31 cellular contexts compared by ENCODE assay signal in genomic region chr1:91857557-91858239, GRCh38.
"Had no signal": no experiment of that assay in that cellular context is flagged by ENCODE, and none has a peak within 500 bp of the region (broad histone marks: within the 10 kb centered on the region; RNA-seq: fewer than 3 reads in every experiment).

No MANE protein-coding gene starts in this region.

- H3K36me3 Mint-ChIP-seq: activated naive CD4-positive, alpha-beta T cell treated with anti-CD3 and anti-CD28 coated beads, Interleukin-2, amount 50 U/mL, for 72 hours; activated naive CD8-positive, alpha-beta T cell treated with anti-CD3 and anti-CD28 coated beads, Interleukin-2, amount 10 ng/mL, durations not matched to agents 7 days and 5 days; brain had no signal

- H3K4me3 Mint-ChIP-seq: activated B cell treated with CpG ODN at 0.5 μM for 24 hours; activated CD4-positive, alpha-beta memory T cell treated with anti-CD3 and anti-CD28 coated beads for 36 hours; activated CD4-positive, alpha-beta T cell treated with anti-CD3 and anti-CD28 coated beads, Interleukin-2, amount 10 ng/mL, durations not matched to agents 24 days and 14 days; activated CD8-positive, alpha-beta memory T cell treated with anti-CD3 and anti-CD28 coated beads, Interleukin-2, amount 10 ng/mL, durations not matched to agents 7 days and 5 days; activated CD8-positive, alpha-beta T cell treated with anti-CD3 and anti-CD28 coated beads, Interleukin-2, amount 10 ng/mL, durations not matched to agents 7 days and 5 days; activated naive CD4-positive, alpha-beta T cell treated with anti-CD3 and anti-CD28 coated beads, Interleukin-2, amount 10 ng/mL, durations not matched to agents 7 days and 5 days; activated naive CD8-positive, alpha-beta T cell treated with anti-CD3 and anti-CD28 coated beads, Interleukin-2, amount 10 ng/mL, durations not matched to agents 7 days and 5 days; activated T-cell treated with anti-CD3 and anti-CD28 coated beads, Interleukin-2, amount 50 U/mL, for 72 hours; brain; T-helper 17 cell; T-helper 2 cell treated with Interferon-gamma antibody and Interleukin-4, amounts not matched to agents 5 μg/mL and 100 μg/mL, for 36 hours had no signal

- H3K27ac Mint-ChIP-seq: activated B cell treated with CpG ODN at 0.5 μM for 24 hours; activated CD4-positive, alpha-beta memory T cell treated with anti-CD3 and anti-CD28 coated beads for 36 hours; activated CD4-positive, alpha-beta T cell treated with anti-CD3 and anti-CD28 coated beads, Interleukin-2, amount 10 ng/mL, durations not matched to agents 24 days and 14 days; activated CD8-positive, alpha-beta memory T cell treated with anti-CD3 and anti-CD28 coated beads, Interleukin-2, amount 10 ng/mL, durations not matched to agents 7 days and 5 days; activated CD8-positive, alpha-beta T cell treated with anti-CD3 and anti-CD28 coated beads, Interleukin-2, amount 10 ng/mL, durations not matched to agents 7 days and 5 days; activated naive CD4-positive, alpha-beta T cell treated with anti-CD3 and anti-CD28 coated beads, Interleukin-2, amount 10 ng/mL, durations not matched to agents 7 days and 5 days; activated naive CD4-positive, alpha-beta T cell treated with anti-CD3 and anti-CD28 coated beads, Interleukin-2, amount 50 U/mL, for 72 hours; activated naive CD8-positive, alpha-beta T cell treated with anti-CD3 and anti-CD28 coated beads, Interleukin-2, amount 10 ng/mL, durations not matched to agents 7 days and 5 days; brain; T-helper 2 cell treated with Interferon-gamma antibody and Interleukin-4, amounts not matched to agents 5 μg/mL and 100 μg/mL, for 36 hours had no signal

- H3K27me3 Mint-ChIP-seq: activated B cell treated with CpG ODN at 0.5 μM for 24 hours; activated CD4-positive, alpha-beta memory T cell treated with anti-CD3 and anti-CD28 coated beads for 36 hours; activated CD4-positive, alpha-beta T cell treated with anti-CD3 and anti-CD28 coated beads, Interleukin-2, amount 10 ng/mL, durations not matched to agents 24 days and 14 days; activated CD8-positive, alpha-beta memory T cell treated with anti-CD3 and anti-CD28 coated beads, Interleukin-2, amount 10 ng/mL, durations not matched to agents 7 days and 5 days; activated naive CD4-positive, alpha-beta T cell treated with anti-CD3 and anti-CD28 coated beads, Interleukin-2, amount 10 ng/mL, durations not matched to agents 7 days and 5 days; T-helper 17 cell had no signal

- H3K27me3 ChIP-seq: ascending aorta, breast epithelium, cardiac muscle cell, esophagus squamous epithelium, gastroesophageal sphincter had no signal

- H3K9me3 Mint-ChIP-seq: activated CD4-positive, alpha-beta memory T cell treated with anti-CD3 and anti-CD28 coated beads for 36 hours; activated T-cell treated with anti-CD3 and anti-CD28 coated beads, Interleukin-2, amount 50 U/mL, for 72 hours had no signal

- DNase-seq: activated B cell treated with CpG ODN at 0.5 μM for 24 hours; activated CD4-positive, alpha-beta memory T cell treated with anti-CD3 and anti-CD28 coated beads for 36 hours; activated CD4-positive, alpha-beta T cell treated with anti-CD3 and anti-CD28 coated beads, Interleukin-2, amount 10 ng/mL, durations not matched to agents 24 days and 14 days; activated CD8-positive, alpha-beta memory T cell treated with anti-CD3 and anti-CD28 coated beads, Interleukin-2, amount 10 ng/mL, durations not matched to agents 7 days and 5 days; activated CD8-positive, alpha-beta memory T cell treated with anti-CD3 and anti-CD28 coated beads, Interleukin-2, amount 50 U/mL, for 4 hours; activated CD8-positive, alpha-beta T cell treated with anti-CD3 and anti-CD28 coated beads, Interleukin-2, amount 10 ng/mL, durations not matched to agents 7 days and 5 days; activated gamma-delta T cell; activated naive CD4-positive, alpha-beta T cell; activated naive CD4-positive, alpha-beta T cell treated with anti-CD3 and anti-CD28 coated beads, Interleukin-2, amount 10 ng/mL, durations not matched to agents 7 days and 5 days; activated naive CD8-positive, alpha-beta T cell treated with anti-CD3 and anti-CD28 coated beads, Interleukin-2, amount 10 ng/mL, durations not matched to agents 7 days and 5 days; activated T-cell treated with anti-CD3 and anti-CD28 coated beads, Interleukin-2, amount 50 U/mL, for 1 hour; activated T-cell treated with anti-CD3 and anti-CD28 coated beads, Interleukin-2, amount 50 U/mL, for 72 hours; central memory CD4-positive, alpha-beta T cell; cortex of kidney; dermis blood vessel endothelial cell; effector CD4-positive, alpha-beta T cell; esophagus squamous epithelium; foreskin melanocyte; T-helper 1 cell; T-helper 17 cell; T1000; WERI-Rb-1 had no signal

- ATAC-seq: activated CD4-positive, CD25-positive, alpha-beta regulatory T cell treated with anti-CD3 and anti-CD28 coated beads, Interleukin-2, amount 50 U/mL, for 24 hours; activated CD8-positive, alpha-beta memory T cell treated with anti-CD3 and anti-CD28 coated beads, Interleukin-2, amount 10 ng/mL, durations not matched to agents 7 days and 5 days; activated CD8-positive, alpha-beta T cell treated with anti-CD3 and anti-CD28 coated beads, Interleukin-2, amount 10 ng/mL, durations not matched to agents 7 days and 5 days; activated naive CD4-positive, alpha-beta T cell treated with anti-CD3 and anti-CD28 coated beads, Interleukin-2, amount 50 U/mL, for 72 hours; activated T-cell treated with anti-CD3 and anti-CD28 coated beads, Interleukin-2, amount 50 U/mL, for 72 hours; gastroesophageal sphincter; T-helper 17 cell had no signal

- H3K4me1 Mint-ChIP-seq: activated B cell treated with CpG ODN at 0.5 μM for 24 hours; activated CD4-positive, alpha-beta T cell treated with anti-CD3 and anti-CD28 coated beads, Interleukin-2, amount 10 ng/mL, durations not matched to agents 24 days and 14 days; activated naive CD4-positive, alpha-beta T cell treated with anti-CD3 and anti-CD28 coated beads, Interleukin-2, amount 10 ng/mL, durations not matched to agents 7 days and 5 days; brain had no signal

- H3K4me3 ChIP-seq: ascending aorta, breast epithelium, cardiac muscle cell, esophagus squamous epithelium, gastroesophageal sphincter had no signal

- H3K27ac ChIP-seq: ascending aorta, cardiac muscle cell, epithelial cell of prostate, esophagus squamous epithelium, WERI-Rb-1 had no signal

- H3K4me1 ChIP-seq: ascending aorta, breast epithelium had no signal

- H3K36me3 ChIP-seq: breast epithelium, cardiac muscle cell, WERI-Rb-1 had no signal

- H3K9me3 ChIP-seq: ascending aorta, breast epithelium, esophagus squamous epithelium, gastroesophageal sphincter had no signal
